In the genomic region with DNA sequence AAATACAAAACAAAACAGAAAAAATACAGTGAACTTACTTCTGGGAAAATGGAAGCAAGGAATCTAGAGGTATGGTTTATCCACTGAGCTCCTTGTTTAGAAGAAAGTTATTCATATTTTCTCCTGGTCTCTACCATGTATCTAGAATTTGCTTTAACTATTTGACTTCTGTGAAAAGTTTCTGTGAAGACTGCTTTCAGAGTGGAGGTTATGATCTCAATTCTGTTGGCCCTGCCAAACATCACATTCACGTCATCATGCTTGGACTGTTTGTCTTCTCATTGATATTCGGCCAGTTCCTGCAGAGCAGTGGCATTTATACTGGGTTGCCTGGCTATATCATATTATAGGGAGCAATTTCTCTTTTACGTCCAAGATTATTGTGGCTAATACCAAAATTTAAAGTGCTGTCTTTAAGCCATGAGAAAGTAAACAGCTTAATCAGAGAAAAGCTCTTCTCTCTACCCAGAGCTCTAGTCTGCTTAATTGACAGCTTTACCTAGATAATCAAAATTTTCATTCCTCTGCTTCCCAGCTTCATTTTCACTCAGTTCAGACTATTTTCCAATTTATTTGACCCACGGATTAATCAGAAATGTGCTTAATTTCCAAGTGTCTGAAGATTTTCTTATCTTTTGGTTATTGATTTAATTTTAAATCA, we compare ENCODE assay signal across 9 cellular contexts. TPM values are rescaled to one million over a fixed set of nuclear protein-coding genes. Genes with fewer than 3 reads are reported as not detected.
DNase-seq lines count a peak whose midpoint lies in the region; ATAC-seq, FAIRE-seq and TF ChIP-seq lines count a peak whose summit lies in the region.
"Had no signal": no experiment of that assay in that cellular context is flagged by ENCODE, and none has a peak within 500 bp of the region (broad histone marks: within the 10 kb centered on the region; RNA-seq: fewer than 3 reads in every experiment).

A gene with protein sequence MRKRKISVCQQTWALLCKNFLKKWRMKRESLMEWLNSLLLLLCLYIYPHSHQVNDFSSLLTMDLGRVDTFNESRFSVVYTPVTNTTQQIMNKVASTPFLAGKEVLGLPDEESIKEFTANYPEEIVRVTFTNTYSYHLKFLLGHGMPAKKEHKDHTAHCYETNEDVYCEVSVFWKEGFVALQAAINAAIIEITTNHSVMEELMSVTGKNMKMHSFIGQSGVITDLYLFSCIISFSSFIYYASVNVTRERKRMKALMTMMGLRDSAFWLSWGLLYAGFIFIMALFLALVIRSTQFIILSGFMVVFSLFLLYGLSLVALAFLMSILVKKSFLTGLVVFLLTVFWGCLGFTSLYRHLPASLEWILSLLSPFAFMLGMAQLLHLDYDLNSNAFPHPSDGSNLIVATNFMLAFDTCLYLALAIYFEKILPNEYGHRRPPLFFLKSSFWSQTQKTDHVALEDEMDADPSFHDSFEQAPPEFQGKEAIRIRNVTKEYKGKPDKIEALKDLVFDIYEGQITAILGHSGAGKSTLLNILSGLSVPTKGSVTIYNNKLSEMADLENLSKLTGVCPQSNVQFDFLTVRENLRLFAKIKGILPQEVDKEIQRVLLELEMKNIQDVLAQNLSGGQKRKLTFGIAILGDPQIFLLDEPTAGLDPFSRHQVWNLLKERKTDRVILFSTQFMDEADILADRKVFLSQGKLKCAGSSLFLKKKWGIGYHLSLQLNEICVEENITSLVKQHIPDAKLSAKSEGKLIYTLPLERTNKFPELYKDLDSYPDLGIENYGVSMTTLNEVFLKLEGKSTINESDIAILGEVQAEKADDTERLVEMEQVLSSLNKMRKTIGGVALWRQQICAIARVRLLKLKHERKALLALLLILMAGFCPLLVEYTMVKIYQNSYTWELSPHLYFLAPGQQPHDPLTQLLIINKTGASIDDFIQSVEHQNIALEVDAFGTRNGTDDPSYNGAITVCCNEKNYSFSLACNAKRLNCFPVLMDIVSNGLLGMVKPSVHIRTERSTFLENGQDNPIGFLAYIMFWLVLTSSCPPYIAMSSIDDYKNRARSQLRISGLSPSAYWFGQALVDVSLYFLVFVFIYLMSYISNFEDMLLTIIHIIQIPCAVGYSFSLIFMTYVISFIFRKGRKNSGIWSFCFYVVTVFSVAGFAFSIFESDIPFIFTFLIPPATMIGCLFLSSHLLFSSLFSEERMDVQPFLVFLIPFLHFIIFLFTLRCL (N-terminal part only) (minus strand): TSS at position 212 of the 661 bp plus-strand sequence. CDS start 13,358 bp downstream, outside the sequence.

- H3K4me2 ChIP-seq in A549 = peak within 1 kb of the TSS; percentile 2; the same call in 2 of the 3 replicates
- peak within 1 kb of the TSS; percentile 41 for H3K4me2 ChIP-seq in astrocyte (ENCODE audit: low read length)

- DNase-seq in A549 (ENCODE audit: low read depth in 1 of 2, low spot score in 1 of 2) (peak in 1 of 2 experiments; percentile 9), astrocyte (ENCODE audit: low read depth) (peak; percentile 19), heart right ventricle (peak in 1 of 2 donors; percentile 63), pons (ENCODE audit: low spot score) (peak; percentile 96), HFFc6 (no peak), HT-29 (ENCODE audit: low spot score) (no peak)
- DNase-seq: activated effector memory CD4-positive, alpha-beta T cell treated with Interleukin-2 at 50 U/mL for 16 hours had no signal

- H3K9me3 ChIP-seq in A549 (0 out of 3 replicates have a peak, but pooled peaks cover 5% of the 10 kb centered on the region), astrocyte (ENCODE audit: insufficient read depth, low read depth, low read length) (no peaks in the 10 kb centered on the region), heart right ventricle (peaks cover 0 to 8% (median 0%) of the 10 kb centered on the region in 11 donors)

- TF ChIP-seq RAD21 in A549 (conservative IDR thresholded peaks at IDR 0.05 in 1 of 2, IDR thresholded peaks at IDR 0.05 in 1 of 2) = no peak

- H3K27ac ChIP-seq in A549 (no peak within 1 kb of the TSS), astrocyte (ENCODE audit: low read depth, low read length) (no peak within 1 kb of the TSS), heart right ventricle (peak within 1 kb of the TSS; percentile 35 to 83 (median 58))

- H3K4me1 Mint-ChIP-seq in astrocyte (ENCODE audit: low read depth, unreplicated experiment) = peaks cover 4% of the 10 kb centered on the region
- no peaks in the 10 kb centered on the region for H3K4me1 Mint-ChIP-seq in HFFc6 (ENCODE audit: low read depth)

- peak; percentile 39 for FAIRE-seq in A549 (lab: Jason Lieb, UNC)
- no peak for FAIRE-seq in astrocyte (lab: Jason Lieb, UNC)

- ATAC-seq in A549 (no peak), heart right ventricle (peak; percentile 65 to 93 (median 86)), GM18868 (IDR thresholded peaks at IDR 0.05; ENCODE audit: unreplicated experiment) (no peak), HG02610 (IDR thresholded peaks at IDR 0.05; ENCODE audit: unreplicated experiment) (no peak)

- H3K4me1 ChIP-seq in A549 = no peaks in the 10 kb centered on the region
- H3K4me1 ChIP-seq in astrocyte (ENCODE audit: insufficient read depth, low read length) = no peaks in the 10 kb centered on the region
- H3K4me1 ChIP-seq in heart right ventricle = peaks cover 0 to 7% (median 0%) of the 10 kb centered on the region in 9 donors

- no peaks in the 10 kb centered on the region for H3K27me3 Mint-ChIP-seq in astrocyte (ENCODE audit: low read depth, unreplicated experiment)
- H3K27me3 Mint-ChIP-seq in HFFc6 (ENCODE audit: insufficient read depth) = no peaks in the 10 kb centered on the region

- H3K4me3 Mint-ChIP-seq in astrocyte (ENCODE audit: unreplicated experiment) (no peak within 1 kb of the TSS), HFFc6 (no peak within 1 kb of the TSS)

- no peak within 1 kb of the TSS for H2AFZ ChIP-seq in astrocyte (ENCODE audit: low read depth, low read length)

- H3K9me3 Mint-ChIP-seq in astrocyte (ENCODE audit: unreplicated experiment) (peaks cover 2% of the 10 kb centered on the region), HFFc6 (peaks cover 9% of the 10 kb centered on the region; the same call in 1 of the 2 replicates)

- CTCF ChIA-PET in A549 (lab: Yijun Ruan, JAX) = interaction anchor here (0.9 to 1.2 kb wide), 3 partner anchors 178 to 281 kb away, joined by 3 read pairs; no protein-coding TSS in a partner anchor

- H3K4me3 ChIP-seq in A549 = no peak within 1 kb of the TSS
- no peak within 1 kb of the TSS for H3K4me3 ChIP-seq in astrocyte (ENCODE audit: insufficient read depth, low read depth, low read length)
- peak within 1 kb of the TSS; percentile 9 to 60 (median 46) for H3K4me3 ChIP-seq in heart right ventricle

- H3K27me3 ChIP-seq in astrocyte (ENCODE audit: insufficient read depth, low read length) = no peaks in the 10 kb centered on the region
- H3K27me3 ChIP-seq in heart right ventricle = no peaks in the 10 kb centered on the region

- 15% methylated on average over 4 of the region's 4 CpGs for WGBS in A549 (ENCODE audit: missing lambda C conversion rate)
- 17 to 25% methylated on average over 4 of the region's 4 CpGs for WGBS in heart right ventricle, 2 donors

- no peak for TF ChIP-seq EP300 in A549 (IDR thresholded peaks at IDR 0.05)

- no peaks in the 10 kb centered on the region for H3K36me3 Mint-ChIP-seq in astrocyte (ENCODE audit: low read depth, unreplicated experiment)
- no peaks in the 10 kb centered on the region for H3K36me3 Mint-ChIP-seq in HFFc6 (ENCODE audit: low read depth)

- no peak within 1 kb of the TSS for H3K27ac Mint-ChIP-seq in astrocyte (ENCODE audit: unreplicated experiment)
- no peak within 1 kb of the TSS for H3K27ac Mint-ChIP-seq in HFFc6

- no peaks in the 10 kb centered on the region for H3K79me2 ChIP-seq in astrocyte (ENCODE audit: insufficient read depth, low read length)

- H3K36me3 ChIP-seq in astrocyte (ENCODE audit: insufficient read depth, low read length) (no peaks in the 10 kb centered on the region), heart right ventricle (peaks cover 0 to 6% (median 0%) of the 10 kb centered on the region in 9 donors)

- POLR2A ChIA-PET in A549 (lab: Yijun Ruan, JAX) = no interaction called here

- no peak for TF ChIP-seq POLR2A in A549 (IDR thresholded peaks at IDR 0.05; ENCODE audit: low read length)

- TF ChIP-seq CTCF in A549 (IDR thresholded peaks at IDR 0.05) (no peak), astrocyte (IDR thresholded peaks at IDR 0.05; ENCODE audit: insufficient read depth, low read depth, low read length) (no peak), heart right ventricle (IDR thresholded peaks at IDR 0.05) (no peak), HFFc6 (IDR thresholded peaks at IDR 0.05) (no peak)

- no peaks in the 10 kb centered on the region for H4K20me1 ChIP-seq in astrocyte (ENCODE audit: insufficient read depth, low read length)

- intact Hi-C loops in heart right ventricle (cut with DNase I) = loop anchor here in 1 of 10 donors (5.0 kb wide), 1 partner anchor 178 kb away; no protein-coding TSS in a partner anchor

- H3K9ac ChIP-seq in astrocyte (ENCODE audit: low read length) = no peak within 1 kb of the TSS

TF ChIP-seq in A549, 52 proteins besides CTCF, POLR2A, EP300 and RAD21:
- TF ChIP-seq HOXA7 (CRISPR knock-in tag; IDR thresholded peaks at IDR 0.05) = no peak
- TF ChIP-seq JUNB (IDR thresholded peaks at IDR 0.05) = no peak
- TF ChIP-seq NR3C1 (IDR thresholded peaks at IDR 0.05) = no peak
- TF ChIP-seq RFX5 (IDR thresholded peaks at IDR 0.05) = no peak
- no peak for TF ChIP-seq HEYL (CRISPR knock-in tag; IDR thresholded peaks at IDR 0.05)
- no peak for TF ChIP-seq USF2 (IDR thresholded peaks at IDR 0.05)
- TF ChIP-seq FOSB (CRISPR knock-in tag; IDR thresholded peaks at IDR 0.05) = no peak
- no peak for TF ChIP-seq CBX8 (IDR thresholded peaks at IDR 0.05)

RNA-seq across cellular contexts. Expression of the gene that starts here (rescaled TPM):
- polyA plus RNA-seq in A549 (2011; rRNA removed) (0.34 and 0.36 TPM in 2 replicates), A549 (2017; fragmentation: RNase III; extraction: RNeasy Plus Mini Kit Qiagen cat#74134 plus additional on column Dnase treatment) (0.26 to 0.61 TPM (median 0.33 TPM) in 3 replicates), heart right ventricle (10 to 100 TPM; 10.1 to 46.6 TPM)
- 0.03 and 0.07 TPM in 2 replicates for polyA plus RNA-seq in A549 (2012; cell fraction: cytosol; rRNA removed)
- 0.08 and 0.16 TPM in 2 replicates for polyA plus RNA-seq in A549 (2012; cell fraction: nucleus; rRNA removed)
- polyA minus RNA-seq in A549 (2011; rRNA and poly(A)+ RNA removed) = 0.19 and 0.70 TPM in 2 replicates
- total RNA-seq in astrocyte (not detected in 2 replicates), heart right ventricle (10 to 100 TPM; 21.5 to 93.0 (median 35.7) TPM)
- under 1 TPM in 2 of 6 experiments, not detected in 4; 0.12 to 0.14 TPM for total RNA-seq in HFFc6 (2021; fragmentation: NEBNext Ultra II Directional; extraction: Animal tissue kit (Norgen Biotek cat#: 25700))
- not detected in 2 replicates for total RNA-seq in HT-29 (2014; rRNA removed; shearing (Covaris generic))

Comparison
In these comparisons a context has a peak if more than half of its experiments do, and no peak if none do; other contexts are left out.
1. RNA of the gene that starts here (total RNA-seq): 21.5 to 93.0 TPM in heart right ventricle; not detected in astrocyte, 0.12 to 0.14 TPM in HFFc6 and not detected in HT-29; every median in the first group is over 10 times any median in the second.
2. RNA of the gene that starts here (polyA plus RNA-seq): 10.1 to 46.6 TPM in heart right ventricle; 0.03 to 0.61 TPM in A549; every median in the first group is over 4 times any median in the second.
3. Peak in DNase-seq and H3K4me2 ChIP-seq in astrocyte; RNA of the gene not detected or under 1 TPM.
4. ATAC-seq: peak in heart right ventricle (8 of 8); none in A549 (0 of 2), GM18868 (single experiment) and HG02610 (single experiment).
5. H3K27ac ChIP-seq: peak in heart right ventricle (10 of 10); none in A549 (0 of 2) and astrocyte (single experiment).
6. H3K4me3 ChIP-seq: peak in heart right ventricle (10 of 10); none in A549 (single experiment) and astrocyte (single experiment).